2 cellular contexts compared by ENCODE assay signal in genomic region chr11:73654482-73655021, GRCh38.
A peak's percentile ranks its signal among the peaks of the same experiment; 100 is the strongest.
TF ChIP-seq lines count a peak whose summit lies in the region.

No MANE protein-coding gene starts in this region.

TF ChIP-seq in K562, 482 proteins besides CTCF, POLR2A, EP300 and RAD21:
- no peak for TF ChIP-seq PTTG1 (tag; IDR thresholded peaks at IDR 0.05; ENCODE audit: low read depth)
- no peak for TF ChIP-seq ZNF444 (CRISPR knock-in tag; IDR thresholded peaks at IDR 0.05)
- TF ChIP-seq ZNF780A (CRISPR knock-in tag; IDR thresholded peaks at IDR 0.05), result no peak
- no peak for TF ChIP-seq MAZ (CRISPR knock-in tag; conservative IDR thresholded peaks at IDR 0.05 in 1 of 2, IDR thresholded peaks at IDR 0.05 in 1 of 2)
- peak; percentile 23 for TF ChIP-seq RBM25 (IDR thresholded peaks at IDR 0.05; ENCODE audit: low read depth, low read length, severe bottlenecking)

TF ChIP-seq in HepG2, 621 proteins besides CTCF, POLR2A, EP300 and RAD21 (continues in another document):
- TF ChIP-seq, protein P1, sequence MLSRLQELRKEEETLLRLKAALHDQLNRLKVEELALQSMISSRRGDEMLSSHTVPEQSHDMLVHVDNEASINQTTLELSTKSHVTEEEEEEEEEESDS (CRISPR knock-in tag; IDR thresholded peaks at IDR 0.05; ENCODE audit: borderline replicate concordance), result no peak
- TF ChIP-seq PAF1 (CRISPR knock-in tag; IDR thresholded peaks at IDR 0.05) (no peak), ZNF609 (CRISPR knock-in tag; IDR thresholded peaks at IDR 0.05; ENCODE audit: borderline replicate concordance) (peak; percentile 40; the same call in 1 of the 2 replicates), HOXA3 (CRISPR knock-in tag; IDR thresholded peaks at IDR 0.05) (peak; percentile 72), GABPA (IDR thresholded peaks at IDR 0.05; ENCODE audit: low read depth, low read length) (no peak), GABPA (CRISPR knock-in tag; IDR thresholded peaks at IDR 0.05; ENCODE audit: low read depth) (no peak), ZNF773 (CRISPR knock-in tag; IDR thresholded peaks at IDR 0.05; ENCODE audit: borderline replicate concordance) (no peak), PHF21A (CRISPR knock-in tag; IDR thresholded peaks at IDR 0.05) (0 out of 2 replicates have a peak, but pooled peaks have one; percentile 30), MXD3 (CRISPR knock-in tag; IDR thresholded peaks at IDR 0.05) (no peak), ZSCAN12 (CRISPR knock-in tag; IDR thresholded peaks at IDR 0.05) (no peak), NR2F6 (IDR thresholded peaks at IDR 0.05) (peak; percentile 90), NR2F6 (CRISPR knock-in tag; IDR thresholded peaks at IDR 0.05) (peak; percentile 97), THAP8 (CRISPR knock-in tag; IDR thresholded peaks at IDR 0.05; ENCODE audit: borderline replicate concordance) (no peak), ZBTB2 (CRISPR knock-in tag; IDR thresholded peaks at IDR 0.05; ENCODE audit: low read depth) (no peak), ZNF251 (CRISPR knock-in tag; IDR thresholded peaks at IDR 0.05) (no peak), ZNF362 (CRISPR knock-in tag; IDR thresholded peaks at IDR 0.05; ENCODE audit: borderline replicate concordance) (no peak), HOXA7 (CRISPR knock-in tag; IDR thresholded peaks at IDR 0.05) (no peak), ZMYM3 (CRISPR knock-in tag; IDR thresholded peaks at IDR 0.05) (peak; percentile 93), HOMEZ (CRISPR knock-in tag; IDR thresholded peaks at IDR 0.05; ENCODE audit: low read depth) (no peak), REPIN1 (CRISPR knock-in tag; IDR thresholded peaks at IDR 0.05; ENCODE audit: borderline replicate concordance, low read depth) (peak; percentile 75; the same call in 1 of the 2 replicates), CEBPB (IDR thresholded peaks at IDR 0.05; ENCODE audit: borderline replicate concordance, low read depth, low read length) (no peak), MXD1 (CRISPR knock-in tag; IDR thresholded peaks at IDR 0.05) (no peak), MTA3 (CRISPR knock-in tag; IDR thresholded peaks at IDR 0.05) (no peak), ATF7 (IDR thresholded peaks at IDR 0.05) (peak; percentile 55; the same call in 1 of the 2 replicates), ATF7 (CRISPR knock-in tag; IDR thresholded peaks at IDR 0.05) (no peak), LCORL (IDR thresholded peaks at IDR 0.05) (no peak; the same call in 1 of the 2 replicates), LCORL (CRISPR knock-in tag; IDR thresholded peaks at IDR 0.05) (peak; percentile 82), MED8 (CRISPR knock-in tag; IDR thresholded peaks at IDR 0.05; ENCODE audit: insufficient replicate concordance) (no peak), KDM1A (CRISPR knock-in tag; IDR thresholded peaks at IDR 0.05) (peak; percentile 72; the same call in 1 of the 2 replicates), MTA1 (CRISPR knock-in tag; IDR thresholded peaks at IDR 0.05; ENCODE audit: borderline replicate concordance) (no peak), ZMYM4 (CRISPR knock-in tag; IDR thresholded peaks at IDR 0.05) (peak; percentile 41; the same call in 1 of the 2 replicates), FOXK2 (IDR thresholded peaks at IDR 0.05) (no peak), ATRX (CRISPR knock-in tag; IDR thresholded peaks at IDR 0.05; ENCODE audit: borderline replicate concordance) (no peak), ARID3A (IDR thresholded peaks at IDR 0.05; ENCODE audit: low read depth, low read length) (peak; percentile 48; the same call in 1 of the 2 replicates), THRA (CRISPR knock-in tag; IDR thresholded peaks at IDR 0.05; ENCODE audit: borderline replicate concordance) (peak; percentile 70; the same call in 1 of the 2 replicates), ZNF562 (CRISPR knock-in tag; IDR thresholded peaks at IDR 0.05; ENCODE audit: borderline replicate concordance) (no peak), SUZ12 (IDR thresholded peaks at IDR 0.05; ENCODE audit: low read depth, low read length) (no peak), SMAD9 (CRISPR knock-in tag; IDR thresholded peaks at IDR 0.05) (no peak), DR1 (CRISPR knock-in tag; IDR thresholded peaks at IDR 0.05) (no peak), HNRNPL (IDR thresholded peaks at IDR 0.05; ENCODE audit: low read depth, low read length) (no peak), SMYD3 (CRISPR knock-in tag; IDR thresholded peaks at IDR 0.05) (no peak), ZNF205 (CRISPR knock-in tag; IDR thresholded peaks at IDR 0.05) (no peak), RFXANK (CRISPR knock-in tag; IDR thresholded peaks at IDR 0.05) (no peak), WIZ (CRISPR knock-in tag; IDR thresholded peaks at IDR 0.05) (0 out of 2 replicates have a peak, but pooled peaks have one; percentile 38), AKAP8 (CRISPR knock-in tag; IDR thresholded peaks at IDR 0.05) (0 out of 2 replicates have a peak, but pooled peaks have one; percentile 62)
- TF ChIP-seq, protein P2, sequence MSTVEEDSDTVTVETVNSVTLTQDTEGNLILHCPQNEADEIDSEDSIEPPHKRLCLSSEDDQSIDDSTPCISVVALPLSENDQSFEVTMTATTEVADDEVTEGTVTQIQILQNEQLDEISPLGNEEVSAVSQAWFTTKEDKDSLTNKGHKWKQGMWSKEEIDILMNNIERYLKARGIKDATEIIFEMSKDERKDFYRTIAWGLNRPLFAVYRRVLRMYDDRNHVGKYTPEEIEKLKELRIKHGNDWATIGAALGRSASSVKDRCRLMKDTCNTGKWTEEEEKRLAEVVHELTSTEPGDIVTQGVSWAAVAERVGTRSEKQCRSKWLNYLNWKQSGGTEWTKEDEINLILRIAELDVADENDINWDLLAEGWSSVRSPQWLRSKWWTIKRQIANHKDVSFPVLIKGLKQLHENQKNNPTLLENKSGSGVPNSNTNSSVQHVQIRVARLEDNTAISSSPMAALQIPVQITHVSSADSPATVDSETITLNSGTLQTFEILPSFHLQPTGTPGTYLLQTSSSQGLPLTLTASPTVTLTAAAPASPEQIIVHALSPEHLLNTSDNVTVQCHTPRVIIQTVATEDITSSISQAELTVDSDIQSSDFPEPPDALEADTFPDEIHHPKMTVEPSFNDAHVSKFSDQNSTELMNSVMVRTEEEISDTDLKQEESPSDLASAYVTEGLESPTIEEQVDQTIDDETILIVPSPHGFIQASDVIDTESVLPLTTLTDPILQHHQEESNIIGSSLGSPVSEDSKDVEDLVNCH (CRISPR knock-in tag; IDR thresholded peaks at IDR 0.05), result 0 out of 2 replicates have a peak, but pooled peaks have one; percentile 22
- TF ChIP-seq, protein P3, sequence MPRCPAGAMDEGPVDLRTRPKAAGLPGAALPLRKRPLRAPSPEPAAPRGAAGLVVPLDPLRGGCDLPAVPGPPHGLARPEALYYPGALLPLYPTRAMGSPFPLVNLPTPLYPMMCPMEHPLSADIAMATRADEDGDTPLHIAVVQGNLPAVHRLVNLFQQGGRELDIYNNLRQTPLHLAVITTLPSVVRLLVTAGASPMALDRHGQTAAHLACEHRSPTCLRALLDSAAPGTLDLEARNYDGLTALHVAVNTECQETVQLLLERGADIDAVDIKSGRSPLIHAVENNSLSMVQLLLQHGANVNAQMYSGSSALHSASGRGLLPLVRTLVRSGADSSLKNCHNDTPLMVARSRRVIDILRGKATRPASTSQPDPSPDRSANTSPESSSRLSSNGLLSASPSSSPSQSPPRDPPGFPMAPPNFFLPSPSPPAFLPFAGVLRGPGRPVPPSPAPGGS (CRISPR knock-in tag; IDR thresholded peaks at IDR 0.05), result peak; percentile 57; the same call in 1 of the 2 replicates
